ENCODE assay signal across 8 cellular contexts in the genomic region with DNA sequence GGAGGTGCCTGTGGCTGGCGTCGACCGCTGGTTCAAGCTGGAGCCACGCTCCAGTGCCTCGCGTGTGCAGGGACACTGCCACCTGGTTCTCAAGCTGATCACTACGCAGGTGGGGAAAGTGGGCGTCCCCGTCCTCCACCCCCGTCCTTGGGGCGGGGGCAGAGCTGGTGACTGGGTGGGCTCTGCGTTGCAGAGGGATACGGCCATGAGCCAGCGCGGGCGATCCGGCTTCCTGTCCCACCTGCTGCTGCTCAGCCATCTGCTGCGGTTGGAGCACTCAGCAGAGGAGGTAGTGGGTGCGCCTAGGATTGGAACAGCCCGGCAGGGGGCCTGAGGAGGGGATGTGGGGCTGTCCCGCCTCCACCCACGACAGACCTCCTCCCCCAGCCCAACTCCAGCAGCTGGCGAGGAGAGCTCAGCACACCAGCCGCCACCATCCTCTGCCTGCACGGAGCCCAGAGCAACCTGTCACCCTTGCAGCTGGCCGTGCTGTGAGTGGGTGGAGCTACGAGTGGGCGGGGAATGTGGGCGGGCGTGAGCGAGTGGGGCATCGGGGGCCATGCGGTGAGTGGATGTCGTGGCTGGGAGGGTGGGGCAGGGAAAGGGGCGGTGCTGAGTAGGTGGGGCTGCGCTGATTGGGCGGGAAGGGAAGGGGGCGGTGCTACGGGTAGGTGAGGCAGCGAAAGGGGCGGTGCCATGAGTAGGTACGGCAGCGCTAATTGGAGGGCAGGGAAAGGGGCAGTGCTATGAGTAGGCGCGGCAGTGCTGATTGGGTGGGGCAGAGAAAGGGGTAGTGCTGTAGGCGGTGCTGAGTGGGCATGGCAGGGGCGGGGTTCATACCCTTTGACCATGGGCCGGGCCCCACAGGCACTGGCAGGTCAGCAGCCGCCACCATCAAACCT. TPM values are rescaled to one million over a fixed set of nuclear protein-coding genes. Genes with fewer than 3 reads are reported as not detected.
A peak's percentile ranks its signal among the peaks of the same experiment; 100 is the strongest.
DNase-seq lines count a peak whose midpoint lies in the region; ATAC-seq and TF ChIP-seq lines count a peak whose summit lies in the region.

No MANE protein-coding gene starts in this region.

- ATAC-seq in HG03432 (IDR thresholded peaks at IDR 0.05; ENCODE audit: unreplicated experiment): peak; percentile 81
- ATAC-seq in central memory CD8-positive, alpha-beta T cell (replicated peaks; ENCODE audit: extremely low read depth, poor library complexity, severe bottlenecking): peak; percentile 92

- H3K4me3 Mint-ChIP-seq in central memory CD8-positive, alpha-beta T cell: peak overlapping the region; percentile 65

- DNase-seq in BJ (ENCODE audit: low read depth) (peak; percentile 31), GM19240 (ENCODE audit: insufficient read length, low spot score) (peak; percentile 100), NCI-H345 treated with DMSO at 0.1 percent for 48 hours (lab: John Stamatoyannopoulos, UW; ENCODE audit: unreplicated experiment) (peak; percentile 94), kidney glomerular epithelial cell (lab: John Stamatoyannopoulos, UW) (peak; percentile 97)
- peak; percentile 84 to 88 (median 85) for DNase-seq in activated CD4-positive, CD25-positive, alpha-beta regulatory T cell (lab: John Stamatoyannopoulos, UW)
- DNase-seq in central memory CD8-positive, alpha-beta T cell (ENCODE audit: low spot score in 2 of 2): peak; percentile 94 to 95
- peak; percentile 95 for DNase-seq in stimulated activated CD4-positive, alpha-beta T cell treated with anti-CD3 and anti-CD28 coated beads, Interleukin-1b, Interleukin-23, amount 100 ng/mL, for 48 hours

- no peak overlapping the region for H3K4me3 ChIP-seq in BJ (ENCODE audit: low read depth, low read length)

- no peak for TF ChIP-seq CTCF in BJ (IDR thresholded peaks at IDR 0.05; ENCODE audit: insufficient read depth, low read depth, low read length)

- H3K27me3 ChIP-seq in BJ (ENCODE audit: control insufficient read depth, insufficient read depth, low read length): no peaks in the 10 kb centered on the region

- H3K27ac Mint-ChIP-seq in central memory CD8-positive, alpha-beta T cell (ENCODE audit: low read depth): peak overlapping the region; percentile 64

- H3K27me3 Mint-ChIP-seq in central memory CD8-positive, alpha-beta T cell: no peaks in the 10 kb centered on the region

- no peaks in the 10 kb centered on the region for H3K9me3 Mint-ChIP-seq in central memory CD8-positive, alpha-beta T cell

- POLR2A ChIA-PET in BJ (lab: Charles Lee): interaction anchor here (0.6 kb wide), 1 partner anchor 41 kb away, joined by 6 read pairs; no protein-coding TSS in a partner anchor

- CTCF ChIA-PET in BJ (lab: Yijun Ruan, JAX): interaction anchor here (0.7 kb wide), 1 partner anchor 530 kb away, joined by 3 read pairs; no protein-coding TSS in a partner anchor

- H3K36me3 ChIP-seq in BJ (ENCODE audit: control insufficient read depth, insufficient read depth, low read length): no peaks in the 10 kb centered on the region; the same call in 1 of the 2 replicates

- peaks cover 15% of the 10 kb centered on the region for H3K36me3 Mint-ChIP-seq in central memory CD8-positive, alpha-beta T cell (ENCODE audit: insufficient read depth)

- peaks cover 18% of the 10 kb centered on the region for H3K4me1 Mint-ChIP-seq in central memory CD8-positive, alpha-beta T cell

RNA-seq across cellular contexts. Expression of a gene that starts 8.9 kb away (rescaled TPM):
- polyA plus RNA-seq in BJ (2011; rRNA removed): 43.1 and 52.3 TPM in 2 replicates
- polyA minus RNA-seq in BJ (2011; rRNA and poly(A)+ RNA removed): 18.9 and 22.7 TPM in 2 replicates

RNA-seq across cellular contexts. Expression of a gene that starts 9.0 kb away (rescaled TPM):
- 74.1 and 113 TPM in 2 replicates for polyA plus RNA-seq in BJ (2011; rRNA removed)
- 29.4 and 36.8 TPM in 2 replicates for polyA minus RNA-seq in BJ (2011; rRNA and poly(A)+ RNA removed)

RNA-seq across cellular contexts. Expression of a gene that starts 9.3 kb away (rescaled TPM):
- polyA plus RNA-seq in BJ (2011; rRNA removed): 0.29 and 0.33 TPM in 2 replicates
- polyA minus RNA-seq in BJ (2011; rRNA and poly(A)+ RNA removed): 0.14 and 0.51 TPM in 2 replicates

RNA-seq across cellular contexts. Expression of a gene that starts 33.3 kb away (rescaled TPM):
- 81.2 and 138 TPM in 2 replicates for polyA plus RNA-seq in BJ (2011; rRNA removed)
- polyA minus RNA-seq in BJ (2011; rRNA and poly(A)+ RNA removed): 36.5 and 41.7 TPM in 2 replicates

Comparison
In these comparisons a context has a peak if more than half of its experiments do, and no peak if none do; other contexts are left out.
1. DNase-seq: peak in every context shown above with its lines; median percentile 100 in GM19240; 97 in kidney glomerular epithelial cell; 95 in stimulated activated CD4-positive, alpha-beta T cell treated with anti-CD3 and anti-CD28 coated beads, Interleukin-1b, Interleukin-23, amount 100 ng/mL, for 48 hours; 94 in central memory CD8-positive, alpha-beta T cell; 94 in NCI-H345 treated with DMSO at 0.1 percent for 48 hours; 85 in activated CD4-positive, CD25-positive, alpha-beta regulatory T cell; 31 in BJ.